ENCODE assay signal across 9 cellular contexts in the genomic region with DNA sequence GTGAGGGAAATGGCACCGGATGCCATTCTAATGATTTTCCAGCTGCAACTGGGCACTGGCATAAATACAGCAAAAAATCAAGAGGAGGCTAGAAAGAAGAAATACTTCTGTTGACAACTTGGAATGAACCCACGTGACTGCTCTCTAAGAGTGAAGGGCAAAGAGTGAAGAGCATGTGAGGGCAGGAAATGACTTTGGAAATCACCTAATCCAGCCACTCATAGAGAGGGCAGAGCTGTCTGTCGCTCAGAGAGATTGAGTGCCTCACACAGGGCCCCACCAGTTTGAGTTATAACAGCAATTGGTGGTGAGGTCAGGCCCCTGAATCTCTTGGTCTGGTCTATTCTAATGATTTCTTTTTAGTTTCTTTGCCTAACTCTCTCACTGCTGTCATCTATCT. TPM values are rescaled to one million over a fixed set of nuclear protein-coding genes. Genes with fewer than 3 reads are reported as not detected.
A peak's percentile ranks its signal among the peaks of the same experiment; 100 is the strongest.
DNase-seq lines count a peak whose midpoint lies in the region; ATAC-seq and TF ChIP-seq lines count a peak whose summit lies in the region.
"Had no signal": no experiment of that assay in that cellular context is flagged by ENCODE, and none has a peak within 500 bp of the region (broad histone marks: within the 10 kb centered on the region; RNA-seq: fewer than 3 reads in every experiment).

No MANE protein-coding gene starts in this region.

- no peaks in the 10 kb centered on the region for H3K27me3 Mint-ChIP-seq in T-helper 17 cell

- intact Hi-C loops in left cardiac atrium (cut with DNase I) = loop anchor here in 1 of 2 donors (10.0 kb wide), 1 partner anchor 128 kb away; no protein-coding TSS in a partner anchor

- no peak for TF ChIP-seq POLR2A in tibial nerve (IDR thresholded peaks at IDR 0.05)

- H3K36me3 ChIP-seq in tibial nerve (no peaks in the 10 kb centered on the region), BE2C (no peaks in the 10 kb centered on the region)

- peak; percentile 49 for DNase-seq in activated naive CD4-positive, alpha-beta T cell treated with Interleukin-2 at 50 U/mL for 16 hours
- no peak for DNase-seq in activated naive CD4-positive, alpha-beta T cell treated with anti-CD3 and anti-CD28 coated beads, Interleukin-2, amount 50 U/mL, for 16 hours
- peak in 2 of 3 donors; percentile 30 to 41 for DNase-seq in T-helper 17 cell
- peak; percentile 26 to 42 for DNase-seq in foreskin fibroblast
- no peak for DNase-seq in tibial nerve (ENCODE audit: low spot score in 2 of 2)
- DNase-seq in left cardiac atrium = no peak
- no peak for DNase-seq in BE2C
- DNase-seq in GDM1 (lab: John Stamatoyannopoulos, UW) = no peak

- peaks cover 0 to 37% (median 20%) of the 10 kb centered on the region in 4 donors for H3K4me1 ChIP-seq in tibial nerve
- no peaks in the 10 kb centered on the region for H3K4me1 ChIP-seq in BE2C

- no peak overlapping the region for H3K4me3 ChIP-seq in foreskin fibroblast (ENCODE audit: low read depth in 1 of 2, low read length in 2 of 2)
- peak overlapping the region in 1 of 4 donors; percentile 23 for H3K4me3 ChIP-seq in tibial nerve
- H3K4me3 ChIP-seq in BE2C (ENCODE audit: low read depth, low read length) = no peak overlapping the region
- H3K4me3 ChIP-seq: BLaER1 treated with 17β-estradiol and CSF1 and Interleukin-3, amounts not matched to agents 10 nM and 100 nM had no signal

- H3K36me3 Mint-ChIP-seq in T-helper 17 cell (ENCODE audit: low read depth) = peaks cover 3% of the 10 kb centered on the region

- H3K27me3 ChIP-seq in tibial nerve = no peaks in the 10 kb centered on the region
- no peaks in the 10 kb centered on the region for H3K27me3 ChIP-seq in BE2C

- ATAC-seq in T-helper 17 cell = peak; percentile 59
- no peak for ATAC-seq in left cardiac atrium

- 30 to 35% methylated on average over 3 of the region's 3 CpGs for WGBS in tibial nerve, 2 donors

- peaks cover 37% of the 10 kb centered on the region for H3K4me1 Mint-ChIP-seq in T-helper 17 cell

- H3K27ac Mint-ChIP-seq in T-helper 17 cell = peak overlapping the region; percentile 99

- H3K27ac ChIP-seq in tibial nerve = peak overlapping the region; percentile 30 to 92 (median 58)
- H3K27ac ChIP-seq: BLaER1 treated with 17β-estradiol and CSF1 and Interleukin-3, amounts not matched to agents 10 nM and 100 nM had no signal

- H3K9me3 ChIP-seq in T-helper 17 cell (ENCODE audit: control insufficient read depth, low read length, poor library complexity, severe bottlenecking) (no peaks in the 10 kb centered on the region), tibial nerve (no peaks in the 10 kb centered on the region), BE2C (no peaks in the 10 kb centered on the region)
- H3K9me3 ChIP-seq: BLaER1 treated with 17β-estradiol and CSF1 and Interleukin-3, amounts not matched to agents 10 nM and 100 nM had no signal

- TF ChIP-seq CTCF in foreskin fibroblast (IDR thresholded peaks at IDR 0.05; ENCODE audit: low read depth, low read length) (no peak), tibial nerve (IDR thresholded peaks at IDR 0.05) (no peak), BE2C (IDR thresholded peaks at IDR 0.05; ENCODE audit: low read depth, low read length) (no peak)

- peak in 1 of 2 donors; percentile 44 for TF ChIP-seq EP300 in tibial nerve (IDR thresholded peaks at IDR 0.05)

- peak overlapping the region; percentile 72 for H3K4me3 Mint-ChIP-seq in T-helper 17 cell

RNA-seq across cellular contexts. Expression of a gene that starts 3.9 kb away (rescaled TPM):
- 10 to 100 TPM; 63.5 to 64.9 TPM for total RNA-seq in T-helper 17 cell
- 100 to 1,000 TPM; 107 to 205 (median 130) TPM for total RNA-seq in tibial nerve
- total RNA-seq in left cardiac atrium = 10 to 100 TPM; 34.0 to 42.9 TPM
- 0.17 TPM for polyA plus RNA-seq in BE2C (2012; ENCODE audit: insufficient read depth, insufficient read length, low read depth)

Comparison
In these comparisons a context has a peak if more than half of its experiments do, and no peak if none do; other contexts are left out.
1. DNase-seq: peak in activated naive CD4-positive, alpha-beta T cell treated with Interleukin-2 at 50 U/mL for 16 hours (single experiment), T-helper 17 cell (2 of 3) and foreskin fibroblast (2 of 2); none in activated naive CD4-positive, alpha-beta T cell treated with anti-CD3 and anti-CD28 coated beads, Interleukin-2, amount 50 U/mL, for 16 hours (single experiment), tibial nerve (0 of 2), left cardiac atrium (single experiment), BE2C (single experiment) and GDM1 (single experiment).